In the genomic region with DNA sequence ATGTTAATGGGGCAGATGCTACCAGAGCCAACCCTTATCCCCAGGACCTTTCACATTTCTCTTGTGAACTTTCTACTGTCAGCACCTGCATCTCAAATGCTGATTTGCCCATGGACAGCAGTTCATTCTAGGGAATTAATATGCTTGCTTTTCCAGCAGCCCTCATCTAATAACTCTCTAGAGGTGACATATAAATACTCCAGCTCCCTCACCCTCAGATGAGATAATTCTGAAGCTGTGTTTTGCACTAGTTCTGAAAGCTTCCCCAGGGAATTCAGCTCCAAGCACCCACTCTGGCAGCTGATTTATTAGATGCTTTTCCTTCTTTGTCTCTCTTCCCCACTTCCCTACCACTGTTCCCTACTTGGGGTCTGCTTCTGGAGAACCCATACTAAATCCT, we compare ENCODE assay signal across 22 cellular contexts.
"Had no signal": no experiment of that assay in that cellular context is flagged by ENCODE, and none has a peak within 500 bp of the region (broad histone marks: within the 10 kb centered on the region; RNA-seq: fewer than 3 reads in every experiment).

No MANE protein-coding gene starts in this region.

- H3K4me3 Mint-ChIP-seq: endodermal cell; immature natural killer cell; stimulated activated naive B cell treated with anti-CD40 and anti-IgM and Interleukin-4, amounts not matched to agents 10 μg/mL and 1 μg/mL and 100 μg/mL, for 72 hours; stimulated activated naive CD8-positive, alpha-beta T cell treated with anti-CD3 and anti-CD28 coated beads, Interleukin-15, amount 100 ng/mL, for 72 hours had no signal

- H3K36me3 Mint-ChIP-seq: immature natural killer cell; naive thymus-derived CD8-positive, alpha-beta T cell; stimulated activated naive B cell treated with anti-CD40 and anti-IgM and Interleukin-4, amounts not matched to agents 10 μg/mL and 1 μg/mL and 100 μg/mL, for 72 hours had no signal

- H3K4me1 ChIP-seq: left lung, testis, tibial nerve, upper lobe of right lung had no signal

- DNase-seq: effector CD4-positive, alpha-beta T cell; endodermal cell; immature natural killer cell; left lung; mesenchymal stem cell; naive thymus-derived CD8-positive, alpha-beta T cell; psoas muscle; retina; sigmoid colon; stimulated activated CD4-positive, alpha-beta T cell treated with anti-CD3 and anti-CD28 coated beads, Interleukin-2, amount 100 ng/mL, for 24 hours; stimulated activated CD4-positive, alpha-beta T cell treated with anti-CD3 and anti-CD28 coated beads, Interleukin-4, amount 100 ng/mL, for 4 hours; stimulated activated naive B cell treated with anti-CD40 and anti-IgM and Interleukin-4, amounts not matched to agents 10 μg/mL and 1 μg/mL and 100 μg/mL, for 72 hours; stimulated activated naive CD8-positive, alpha-beta T cell treated with anti-CD3 and anti-CD28 coated beads, Interleukin-15, amount 100 ng/mL, for 72 hours; testis; upper lobe of right lung had no signal

- H3K4me1 Mint-ChIP-seq: stimulated activated naive B cell treated with anti-CD40 and anti-IgM and Interleukin-4, amounts not matched to agents 10 μg/mL and 1 μg/mL and 100 μg/mL, for 72 hours had no signal

- H3K36me3 ChIP-seq: left lung, neutrophil, sigmoid colon, tibial nerve, upper lobe of right lung, vagina had no signal

- H3K27me3 Mint-ChIP-seq: stimulated activated naive CD8-positive, alpha-beta T cell treated with anti-CD3 and anti-CD28 coated beads, Interleukin-15, amount 100 ng/mL, for 72 hours had no signal

- ATAC-seq: esophagus mucosa; left lung; naive thymus-derived CD8-positive, alpha-beta T cell; psoas muscle; stimulated activated naive B cell treated with anti-CD40 and anti-IgM and Interleukin-4, amounts not matched to agents 10 μg/mL and 1 μg/mL and 100 μg/mL, for 72 hours; stimulated activated naive CD8-positive, alpha-beta T cell treated with anti-CD3 and anti-CD28 coated beads, Interleukin-15, amount 100 ng/mL, for 72 hours; upper lobe of right lung had no signal

- H3K27me3 ChIP-seq: left lung, neutrophil, sigmoid colon, testis, tibial nerve, upper lobe of right lung, vagina had no signal

- H3K4me3 ChIP-seq: coronary artery, left lung, lung, psoas muscle, sigmoid colon, skin epidermis, testis, tibial nerve, upper lobe of right lung, vagina had no signal

- H3K9me3 ChIP-seq: left lung, neutrophil, psoas muscle, sigmoid colon, testis, tibial nerve, upper lobe of right lung, vagina had no signal

- H3K9me3 Mint-ChIP-seq: endodermal cell; immature natural killer cell; naive thymus-derived CD8-positive, alpha-beta T cell; stimulated activated naive B cell treated with anti-CD40 and anti-IgM and Interleukin-4, amounts not matched to agents 10 μg/mL and 1 μg/mL and 100 μg/mL, for 72 hours; stimulated activated naive CD8-positive, alpha-beta T cell treated with anti-CD3 and anti-CD28 coated beads, Interleukin-15, amount 100 ng/mL, for 72 hours had no signal

- H3K27ac Mint-ChIP-seq: endodermal cell; immature natural killer cell; stimulated activated naive B cell treated with anti-CD40 and anti-IgM and Interleukin-4, amounts not matched to agents 10 μg/mL and 1 μg/mL and 100 μg/mL, for 72 hours; stimulated activated naive CD8-positive, alpha-beta T cell treated with anti-CD3 and anti-CD28 coated beads, Interleukin-15, amount 100 ng/mL, for 72 hours had no signal

- H3K27ac ChIP-seq: coronary artery, left lung, neutrophil, psoas muscle, sigmoid colon, skin epidermis, testis, tibial nerve, upper lobe of right lung, vagina had no signal
